Comparison of ENCODE assay signal across 8 cellular contexts in the genomic region with DNA sequence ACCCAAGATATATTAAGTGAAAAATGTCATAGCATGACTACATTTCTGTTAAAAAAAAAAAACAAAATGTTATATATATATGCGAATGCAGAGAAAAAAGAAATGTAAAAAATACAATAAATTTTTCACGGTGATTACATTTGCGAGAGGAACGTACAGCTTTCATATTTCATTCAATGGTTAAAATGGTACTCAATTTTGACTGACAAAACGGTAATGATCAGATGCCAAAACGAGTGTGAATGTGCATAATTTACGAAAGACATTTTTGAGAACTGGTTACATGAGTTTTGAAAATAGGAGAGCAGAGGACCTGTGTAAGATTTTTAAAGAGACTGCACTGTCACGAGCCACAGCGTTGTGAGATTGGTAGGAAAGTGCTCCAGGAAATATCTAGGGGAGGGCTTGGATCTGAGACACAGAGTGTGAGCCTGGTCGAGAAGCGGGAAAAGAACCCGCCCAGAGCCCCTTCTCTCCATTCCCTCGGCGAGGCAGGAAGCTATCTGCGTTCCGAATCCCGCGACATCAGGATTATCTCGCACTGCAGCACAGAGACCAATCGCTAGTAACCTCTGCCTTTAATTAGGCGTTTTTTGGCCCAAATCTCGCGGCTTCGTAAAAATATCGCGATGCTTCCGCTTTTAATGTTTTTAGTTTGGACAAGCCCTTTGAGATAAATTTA. TPM values are rescaled to one million over a fixed set of nuclear protein-coding genes. Genes with fewer than 3 reads are reported as not detected.
DNase-seq lines count a peak whose midpoint lies in the region; ATAC-seq, FAIRE-seq and TF ChIP-seq lines count a peak whose summit lies in the region.

No MANE protein-coding gene starts in this region.

- peak; percentile 65 for DNase-seq in GM12892 (ENCODE audit: insufficient read length)
- peak; percentile 84 for DNase-seq in NCI-H1436 treated with DMSO at 0.1 percent for 48 hours (lab: John Stamatoyannopoulos, UW)
- peak; percentile 91 for DNase-seq in T follicular helper cell (ENCODE audit: low read depth)
- peak; percentile 97 for DNase-seq in amniotic stem cell (lab: John Stamatoyannopoulos, UW)
- DNase-seq in left cardiac atrium: peak; percentile 93
- DNase-seq in posterior cingulate gyrus: peak; percentile 66 to 98 (median 86)
- peak in 1 of 2 donors; percentile 93 for DNase-seq in upper lobe of left lung

- FAIRE-seq in GM12892 (lab: Jason Lieb, UNC): peak; percentile 90

- ATAC-seq in HG02840 (IDR thresholded peaks at IDR 0.05; ENCODE audit: low FRiP score, unreplicated experiment) (peak; percentile 67), left cardiac atrium (peak; percentile 89 to 93), upper lobe of left lung (ENCODE audit: low FRiP score in 2 of 2) (peak; percentile 94 to 95)

- no peaks in the 10 kb centered on the region for H3K27me3 ChIP-seq in upper lobe of left lung

- intact Hi-C loops in left cardiac atrium (cut with DNase I) (loop anchor here in 1 of 2 donors (5.0 kb wide), 2 partner anchors 47 to 58 kb away; no protein-coding TSS in a partner anchor), posterior cingulate gyrus (cut with DNase I) (loop anchor here (1.0 to 5.0 kb wide), 3 partner anchors 14 to 58 kb away; no protein-coding TSS in a partner anchor)

- H3K36me3 ChIP-seq in upper lobe of left lung: no peaks in the 10 kb centered on the region

- WGBS in upper lobe of left lung, 2 donors: 10 to 12% methylated on average over 27 of the region's 27 CpGs

- H3K27ac ChIP-seq in upper lobe of left lung: peak overlapping the region; percentile 93 to 99 (median 96)

- H3K4me1 ChIP-seq in upper lobe of left lung: peaks cover 0 to 11% (median 8%) of the 10 kb centered on the region in 4 donors

- no peaks in the 10 kb centered on the region for H3K9me3 ChIP-seq in upper lobe of left lung

- H3K4me3 ChIP-seq in upper lobe of left lung: peak overlapping the region; percentile 46 to 66 (median 53)

- no peak for TF ChIP-seq CTCF in upper lobe of left lung (IDR thresholded peaks at IDR 0.05)

- TF ChIP-seq EP300 in upper lobe of left lung (IDR thresholded peaks at IDR 0.05): no peak

- TF ChIP-seq POLR2A in GM12892 (IDR thresholded peaks at IDR 0.05; ENCODE audit: low read depth, low read length) (peak; percentile 96), upper lobe of left lung (IDR thresholded peaks at IDR 0.05) (peak in 3 of 4 donors; percentile 27 to 84 (median 84))

RNA-seq across cellular contexts. Expression of gene TRIM27, which starts 28.5 kb away (rescaled TPM):
- 33.3 TPM for polyA plus RNA-seq in GM12892 (2012; ENCODE audit: missing spikeins)
- total RNA-seq in left cardiac atrium: 10 to 100 TPM; 20.7 to 25.3 TPM
- 10 to 100 TPM; 45.8 to 90.1 (median 55.5) TPM for total RNA-seq in upper lobe of left lung
